Comparison of ENCODE assay signal across 1 cellular context in genomic region chr7:2201686-2202360, GRCh38.
TF ChIP-seq lines count a peak whose summit lies in the region.

No MANE protein-coding gene starts in this region.

TF ChIP-seq in WTC11, 78 proteins besides CTCF, POLR2A, EP300 and RAD21 (continued from another document):
- TF ChIP-seq ZSCAN18 (CRISPR knock-in tag; IDR thresholded peaks at IDR 0.05) (no peak), FOXK1 (CRISPR knock-in tag; IDR thresholded peaks at IDR 0.05) (no peak)
